Comparison of ENCODE assay signal across 9 cellular contexts in the genomic region with DNA sequence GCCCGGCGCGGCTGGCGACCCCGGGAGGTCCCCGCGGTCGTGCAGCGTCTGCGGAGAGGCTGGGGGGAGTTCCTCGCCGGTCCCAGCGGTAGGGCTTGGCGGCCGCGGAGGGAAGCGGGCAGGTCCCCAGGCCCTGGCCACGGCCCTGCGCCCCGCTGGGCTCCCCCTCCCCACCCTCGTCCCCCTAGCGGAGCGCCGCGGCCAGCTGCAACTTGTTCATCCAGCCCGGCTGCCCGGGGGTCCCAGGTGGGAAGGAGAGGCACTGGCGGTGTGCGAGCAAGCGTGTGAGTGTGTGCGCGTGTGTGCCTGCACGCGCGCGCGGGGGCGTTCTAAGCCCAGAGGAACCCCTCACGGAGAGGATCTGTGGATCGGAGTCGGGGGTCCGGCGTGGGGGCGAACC. TPM values are rescaled to one million over a fixed set of nuclear protein-coding genes. Genes with fewer than 3 reads are reported as not detected.
DNase-seq lines count a peak whose midpoint lies in the region; ATAC-seq lines count a peak whose summit lies in the region.
"Had no signal": no experiment of that assay in that cellular context is flagged by ENCODE, and none has a peak within 500 bp of the region (broad histone marks: within the 10 kb centered on the region; RNA-seq: fewer than 3 reads in every experiment).

No MANE protein-coding gene starts in this region.

- H3K4me3 Mint-ChIP-seq in activated T-helper 17 cell treated with anti-CD3 and anti-CD28 coated beads, Interleukin-2, amount 50 U/mL, for 72 hours = peak overlapping the region; percentile 67
- H3K4me3 Mint-ChIP-seq: memory B cell had no signal

- H3K27ac ChIP-seq in rectal smooth muscle tissue (ENCODE audit: low read depth, low read length) = peak overlapping the region; percentile 90

- peaks cover 7% of the 10 kb centered on the region for H3K4me1 Mint-ChIP-seq in activated T-helper 17 cell treated with anti-CD3 and anti-CD28 coated beads, Interleukin-2, amount 50 U/mL, for 72 hours

- H3K27ac Mint-ChIP-seq in activated T-helper 17 cell treated with anti-CD3 and anti-CD28 coated beads, Interleukin-2, amount 50 U/mL, for 72 hours = no peak overlapping the region
- H3K27ac Mint-ChIP-seq: memory B cell had no signal

- peak overlapping the region; percentile 76 for H3K4me3 ChIP-seq in rectal smooth muscle tissue (ENCODE audit: low read length)

- no peaks in the 10 kb centered on the region for H3K36me3 ChIP-seq in rectal smooth muscle tissue (ENCODE audit: control insufficient read depth, insufficient read depth, low read length)

- H3K4me1 ChIP-seq in rectal smooth muscle tissue (ENCODE audit: control insufficient read depth, insufficient read depth, low read length) = peaks cover 15% of the 10 kb centered on the region

- no peaks in the 10 kb centered on the region for H3K9me3 Mint-ChIP-seq in activated T-helper 17 cell treated with anti-CD3 and anti-CD28 coated beads, Interleukin-2, amount 50 U/mL, for 72 hours

- peaks cover 25% of the 10 kb centered on the region for H3K27me3 Mint-ChIP-seq in activated T-helper 17 cell treated with anti-CD3 and anti-CD28 coated beads, Interleukin-2, amount 50 U/mL, for 72 hours

- no peaks in the 10 kb centered on the region for H3K27me3 ChIP-seq in rectal smooth muscle tissue (ENCODE audit: control insufficient read depth, insufficient read depth, low read length)

- peak in 27 of 51 donors; percentile 7 to 68 (median 31) for DNase-seq in hypothalamus (lab: John Stamatoyannopoulos, UW)
- DNase-seq in SHP77 treated with DMSO at 0.1 percent for 48 hours (lab: John Stamatoyannopoulos, UW) = no peak
- no peak for DNase-seq in NCI-H2196 treated with DMSO at 0.1 percent for 48 hours (lab: John Stamatoyannopoulos, UW; ENCODE audit: unreplicated experiment)
- no peak for DNase-seq in SIG-M5 (lab: John Stamatoyannopoulos, UW)

- peak; percentile 0 for ATAC-seq in GM18867 (IDR thresholded peaks at IDR 0.05; ENCODE audit: unreplicated experiment)
- no peak for ATAC-seq in activated T-helper 17 cell treated with anti-CD3 and anti-CD28 coated beads, Interleukin-2, amount 50 U/mL, for 72 hours (replicated peaks)
- ATAC-seq in GM21717 (IDR thresholded peaks at IDR 0.05; ENCODE audit: unreplicated experiment) = no peak

- peaks cover 6% of the 10 kb centered on the region for H3K36me3 Mint-ChIP-seq in activated T-helper 17 cell treated with anti-CD3 and anti-CD28 coated beads, Interleukin-2, amount 50 U/mL, for 72 hours (ENCODE audit: low read depth)
- H3K36me3 Mint-ChIP-seq: memory B cell had no signal

- H3K9ac ChIP-seq in rectal smooth muscle tissue (ENCODE audit: low read length) = no peak overlapping the region

RNA-seq across cellular contexts. Expression of a gene that starts 1.3 kb away (rescaled TPM):
- total RNA-seq in activated T-helper 17 cell treated with anti-CD3 and anti-CD28 coated beads, Interleukin-2, amount 50 U/mL, for 72 hours = 10 to 100 TPM in 1 of 2 donors, 1 to 10 TPM in 1; 7.5 to 24.5 TPM

Comparison
In these comparisons a context has a peak if more than half of its experiments do, and no peak if none do; other contexts are left out.
1. DNase-seq: peak in hypothalamus (27 of 51); none in SHP77 treated with DMSO at 0.1 percent for 48 hours (single experiment), NCI-H2196 treated with DMSO at 0.1 percent for 48 hours (single experiment) and SIG-M5 (single experiment).